In genomic region chr6:144613859-144614258, GRCh38 we compare ENCODE assay signal across 12 cellular contexts.
A peak's percentile ranks its signal among the peaks of the same experiment; 100 is the strongest.
DNase-seq lines count a peak whose midpoint lies in the region; ATAC-seq and TF ChIP-seq lines count a peak whose summit lies in the region.
"Had no signal": no experiment of that assay in that cellular context is flagged by ENCODE, and none has a peak within 500 bp of the region (broad histone marks: within the 10 kb centered on the region; RNA-seq: fewer than 3 reads in every experiment).

No MANE protein-coding gene starts in this region.

- TF ChIP-seq CTCF in Panc1 (IDR thresholded peaks at IDR 0.05), result no peak

- H3K27ac ChIP-seq in Panc1 (ENCODE audit: low read length), result no peak overlapping the region

- H3K4me1 Mint-ChIP-seq in stimulated activated naive CD8-positive, alpha-beta T cell treated with anti-CD3 and anti-CD28 coated beads, Interleukin-15, amount 100 ng/mL, for 72 hours, result peaks cover 40% of the 10 kb centered on the region

- no peak overlapping the region for H3K27ac Mint-ChIP-seq in activated naive CD4-positive, alpha-beta T cell treated with anti-CD3 and anti-CD28 coated beads, Interleukin-2, amount 50 U/mL, for 72 hours
- no peak overlapping the region for H3K27ac Mint-ChIP-seq in stimulated activated naive CD8-positive, alpha-beta T cell treated with anti-CD3 and anti-CD28 coated beads, Interleukin-15, amount 100 ng/mL, for 72 hours
- H3K27ac Mint-ChIP-seq: stimulated activated memory B cell treated with anti-CD40 and anti-IgM and Interleukin-4, amounts not matched to agents 10 μg/mL and 1 μg/mL and 100 μg/mL, for 72 hours had no signal

- DNase-seq in activated naive CD4-positive, alpha-beta T cell treated with anti-CD3 and anti-CD28 coated beads, Interleukin-2, amount 50 U/mL, for 72 hours (ENCODE audit: low spot score in 2 of 2), result no peak
- DNase-seq in activated naive CD4-positive, alpha-beta T cell treated with Interleukin-2 at 50 U/mL for 16 hours, result no peak
- DNase-seq in Panc1 (ENCODE audit: low read depth, low spot score) (peak; percentile 12), NCI-H128 (lab: John Stamatoyannopoulos, UW; ENCODE audit: unreplicated experiment) (no peak), iPS-NIHi11 (ENCODE audit: low spot score) (no peak)
- DNase-seq in stimulated activated naive CD8-positive, alpha-beta T cell treated with anti-CD3 and anti-CD28 coated beads, Interleukin-15, amount 100 ng/mL, for 72 hours, result no peak
- DNase-seq: activated CD8-positive, alpha-beta memory T cell treated with anti-CD3 and anti-CD28 coated beads, Interleukin-2, amount 50 U/mL, for 4 hours; DMS153; T1000 had no signal

- intact Hi-C loops in Panc1 (cut with micrococcal nuclease; ENCODE audit: unreplicated experiment), result no loop called here

- H3K4me3 Mint-ChIP-seq in stimulated activated naive CD8-positive, alpha-beta T cell treated with anti-CD3 and anti-CD28 coated beads, Interleukin-15, amount 100 ng/mL, for 72 hours, result no peak overlapping the region
- H3K4me3 Mint-ChIP-seq: stimulated activated memory B cell treated with anti-CD40 and anti-IgM and Interleukin-4, amounts not matched to agents 10 μg/mL and 1 μg/mL and 100 μg/mL, for 72 hours had no signal

- no peaks in the 10 kb centered on the region for H3K27me3 ChIP-seq in Panc1 (ENCODE audit: control insufficient read depth, insufficient read depth, low read length)

- H3K36me3 Mint-ChIP-seq in activated naive CD4-positive, alpha-beta T cell treated with anti-CD3 and anti-CD28 coated beads, Interleukin-2, amount 50 U/mL, for 72 hours, result peaks cover 6 to 9% of the 10 kb centered on the region in 2 donors

- in situ Hi-C loops in Panc1 (cut with HindIII; ENCODE audit: low pct_unique_long_range_greater_than_20kb, low sequenced_read_pairs), result no loop called here

- no peaks in the 10 kb centered on the region for H3K9me3 ChIP-seq in Panc1 (ENCODE audit: control insufficient read depth, insufficient read depth, low read depth, low read length)

- no peaks in the 10 kb centered on the region for H3K27me3 Mint-ChIP-seq in stimulated activated naive CD8-positive, alpha-beta T cell treated with anti-CD3 and anti-CD28 coated beads, Interleukin-15, amount 100 ng/mL, for 72 hours
- H3K27me3 Mint-ChIP-seq: stimulated activated memory B cell treated with anti-CD40 and anti-IgM and Interleukin-4, amounts not matched to agents 10 μg/mL and 1 μg/mL and 100 μg/mL, for 72 hours had no signal

- no peaks in the 10 kb centered on the region for H3K36me3 ChIP-seq in Panc1 (ENCODE audit: control insufficient read depth, insufficient read depth, low read length)

- H3K4me1 ChIP-seq in Panc1 (ENCODE audit: control insufficient read depth, insufficient read depth, low read length), result no peaks in the 10 kb centered on the region

- ATAC-seq in activated naive CD4-positive, alpha-beta T cell treated with anti-CD3 and anti-CD28 coated beads, Interleukin-2, amount 50 U/mL, for 72 hours, result peak; percentile 78 to 89
- ATAC-seq in HG02610 (IDR thresholded peaks at IDR 0.05; ENCODE audit: unreplicated experiment) (peak; percentile 73), Panc1 (no peak), GM19035 (IDR thresholded peaks at IDR 0.05; ENCODE audit: unreplicated experiment) (no peak)
- ATAC-seq in stimulated activated naive CD8-positive, alpha-beta T cell treated with anti-CD3 and anti-CD28 coated beads, Interleukin-15, amount 100 ng/mL, for 72 hours, result peak; percentile 64
- ATAC-seq: stimulated activated memory B cell treated with anti-CD40 and anti-IgM and Interleukin-4, amounts not matched to agents 10 μg/mL and 1 μg/mL and 100 μg/mL, for 72 hours had no signal

- BruUV-seq in Panc1 (replicated peaks; lab: Mats Ljungman, UMichigan), result no TSS peak

- CTCF ChIA-PET in Panc1 (lab: Charles Lee), result no interaction called here

- no peak overlapping the region for H3K4me3 ChIP-seq in Panc1 (ENCODE audit: low read depth in 2 of 2, low read length in 2 of 2)

- peaks cover 0 to 7% of the 10 kb centered on the region in 2 donors for H3K9me3 Mint-ChIP-seq in activated naive CD4-positive, alpha-beta T cell treated with anti-CD3 and anti-CD28 coated beads, Interleukin-2, amount 50 U/mL, for 72 hours
- H3K9me3 Mint-ChIP-seq in stimulated activated naive CD8-positive, alpha-beta T cell treated with anti-CD3 and anti-CD28 coated beads, Interleukin-15, amount 100 ng/mL, for 72 hours, result no peaks in the 10 kb centered on the region
- H3K9me3 Mint-ChIP-seq: stimulated activated memory B cell treated with anti-CD40 and anti-IgM and Interleukin-4, amounts not matched to agents 10 μg/mL and 1 μg/mL and 100 μg/mL, for 72 hours had no signal

- POLR2A ChIA-PET in Panc1 (lab: Charles Lee), result no interaction called here

Comparison
In these comparisons a context has a peak if more than half of its experiments do, and no peak if none do; other contexts are left out.
1. ATAC-seq: peak in activated naive CD4-positive, alpha-beta T cell treated with anti-CD3 and anti-CD28 coated beads, Interleukin-2, amount 50 U/mL, for 72 hours (2 of 2), HG02610 (single experiment) and stimulated activated naive CD8-positive, alpha-beta T cell treated with anti-CD3 and anti-CD28 coated beads, Interleukin-15, amount 100 ng/mL, for 72 hours (single experiment); none in Panc1 (single experiment) and GM19035 (single experiment).